Comparison of ENCODE assay signal across 10 cellular contexts in the genomic region with DNA sequence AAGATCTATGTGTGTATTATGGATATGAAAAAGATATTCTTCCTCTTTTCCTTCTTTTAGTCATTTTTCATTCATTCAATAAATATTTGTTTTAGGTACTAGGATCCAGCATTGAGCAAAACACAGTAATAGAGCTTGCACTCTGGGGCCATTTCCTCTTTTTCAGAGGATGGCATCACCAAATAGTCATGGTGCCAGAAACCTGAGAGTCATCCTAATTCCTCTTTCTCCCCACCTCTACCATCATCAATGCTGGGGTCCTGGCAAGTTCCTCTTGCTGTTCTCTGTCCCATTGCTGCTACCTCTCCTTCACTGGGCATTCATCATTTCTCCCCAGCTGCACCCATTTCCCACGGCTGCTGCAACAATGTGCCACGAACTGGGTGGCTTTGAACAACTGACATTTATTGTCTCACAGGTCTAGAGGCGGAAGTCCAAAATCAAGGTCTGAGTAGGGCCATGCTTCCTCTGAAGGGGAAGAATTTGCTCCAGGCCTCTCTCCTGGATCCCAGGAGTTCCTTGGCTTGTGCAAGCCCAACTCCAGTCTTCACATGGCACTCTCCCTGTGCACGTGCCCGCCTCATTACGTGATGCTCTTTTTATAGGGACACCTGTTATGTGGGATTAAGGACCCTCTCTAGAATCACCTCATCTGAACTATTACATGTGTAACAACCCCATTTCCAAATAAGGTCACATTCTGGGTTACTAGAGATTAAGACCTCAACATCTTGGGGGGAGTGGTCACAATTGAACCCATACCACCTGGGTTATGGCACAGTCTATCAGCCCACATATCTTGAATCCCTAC. TPM values are rescaled to one million over a fixed set of nuclear protein-coding genes. Genes with fewer than 3 reads are reported as not detected.
DNase-seq lines count a peak whose midpoint lies in the region; ATAC-seq and TF ChIP-seq lines count a peak whose summit lies in the region.
"Had no signal": no experiment of that assay in that cellular context is flagged by ENCODE, and none has a peak within 500 bp of the region (broad histone marks: within the 10 kb centered on the region; RNA-seq: fewer than 3 reads in every experiment).

No MANE protein-coding gene starts in this region.

- no peaks in the 10 kb centered on the region for H3K27me3 ChIP-seq in GM23248 (replicated peaks; ENCODE audit: insufficient read depth)
- no peaks in the 10 kb centered on the region for H3K27me3 ChIP-seq in lung (ENCODE audit: control insufficient read depth, insufficient read depth)

- DNase-seq in CD14-positive monocyte (ENCODE audit: low spot score) (peak; percentile 87), GM23248 (no peak), NOMO-1 treated with DMSO at 0.1 percent for 48 hours (lab: John Stamatoyannopoulos, UW; ENCODE audit: unreplicated experiment) (peak; percentile 95), lung (ENCODE audit: low spot score) (no peak), T-helper 2 cell (no peak), DMS53 (lab: John Stamatoyannopoulos, UW) (no peak)
- no peak for DNase-seq in stimulated activated CD8-positive, alpha-beta memory T cell treated with anti-CD3 and anti-CD28 coated beads, Interleukin-4, amount 100 ng/mL, for 48 hours
- DNase-seq: activated CD4-positive, alpha-beta T cell treated with anti-CD3 and anti-CD28 coated beads for 4 hours; NCI-H2107 had no signal

- H3K36me3 ChIP-seq in GM23248 (ENCODE audit: low read depth) (no peaks in the 10 kb centered on the region), lung (ENCODE audit: control insufficient read depth in 2 of 2, insufficient read depth in 2 of 2, low read length in 2 of 2) (no peaks in the 10 kb centered on the region)

- WGBS in GM23248 (ENCODE audit: low coverage in 1 of 2, low lambda C conversion rate in 2 of 2, missing lambda C conversion rate in 2 of 2), 2 experiments: 92 to 95% methylated on average over 6 of the region's 6 CpGs
- 83 to 86% methylated on average over 6 of the region's 6 CpGs for WGBS in lung, 2 donors

- H3K9ac ChIP-seq in GM23248: no peak overlapping the region

- H3F3A ChIP-seq in GM23248 (ENCODE audit: insufficient read depth): peaks cover 4% of the 10 kb centered on the region; the same call in 1 of the 2 replicates

- H3K9me3 Mint-ChIP-seq in CD14-positive monocyte: peaks cover 0 to 15% (median 8%) of the 10 kb centered on the region in 7 donors

- peak overlapping the region; percentile 65; the same call in 1 of the 2 replicates for H2AFZ ChIP-seq in GM23248

- H4K20me1 ChIP-seq in GM23248 (ENCODE audit: insufficient read depth): no peaks in the 10 kb centered on the region

- peak overlapping the region; percentile 31 to 73 for H3K4me3 Mint-ChIP-seq in CD14-positive monocyte

- H3K79me2 ChIP-seq in GM23248 (ENCODE audit: insufficient read depth): no peaks in the 10 kb centered on the region

- peak; percentile 50 for ATAC-seq in lung (ENCODE audit: insufficient read depth, low FRiP score)
- no peak for ATAC-seq in activated CD4-positive, CD25-positive, alpha-beta regulatory T cell treated with anti-CD3 and anti-CD28 coated beads, Interleukin-2, amount 50 U/mL, for 24 hours

- in situ Hi-C loops in GM23248 (cut with MboI): no loop called here

- peaks cover 68% of the 10 kb centered on the region for H3K4me1 Mint-ChIP-seq in CD14-positive monocyte

- H3K27ac Mint-ChIP-seq in CD14-positive monocyte: peak overlapping the region; percentile 98 to 100 (median 99)

- H3K4me2 ChIP-seq in GM23248 (ENCODE audit: unreplicated experiment): no peak overlapping the region

- no peak for TF ChIP-seq CTCF in CD14-positive monocyte (IDR thresholded peaks at IDR 0.05)
- no peak for TF ChIP-seq CTCF in lung (IDR thresholded peaks at IDR 0.05; ENCODE audit: control extremely low read depth, extremely low read depth)

- H3K4me3 ChIP-seq in GM23248 (no peak overlapping the region), lung (no peak overlapping the region)

- peaks cover 3 to 10% of the 10 kb centered on the region in 2 donors for H3K36me3 Mint-ChIP-seq in CD14-positive monocyte

- intact Hi-C loops in CD14-positive monocyte (cut with micrococcal nuclease): no loop called here

- no peaks in the 10 kb centered on the region for H3K9me2 ChIP-seq in GM23248 (ENCODE audit: insufficient read depth)

- H3K9me3 ChIP-seq in GM23248 (ENCODE audit: low read depth): no peaks in the 10 kb centered on the region
- peaks cover 0 to 2% of the 10 kb centered on the region in 2 donors for H3K9me3 ChIP-seq in lung (ENCODE audit: control insufficient read depth in 2 of 2, insufficient read depth in 1 of 2, low read length in 1 of 2)

- H3K27me3 Mint-ChIP-seq in CD14-positive monocyte (ENCODE audit: low read depth in 3 of 3): peaks cover 0 to 9% (median 1%) of the 10 kb centered on the region in 3 donors

- H3K4me1 ChIP-seq in GM23248 (ENCODE audit: insufficient read depth): peaks cover 15% of the 10 kb centered on the region
- H3K4me1 ChIP-seq in lung (ENCODE audit: control insufficient read depth in 2 of 2, insufficient read depth in 2 of 2, low read length in 2 of 2): peaks cover 1 to 10% of the 10 kb centered on the region in 2 donors

- H3K27ac ChIP-seq in GM23248: no peak overlapping the region
- H3K27ac ChIP-seq in lung (ENCODE audit: low read depth in 1 of 2, low read length in 1 of 2): peak overlapping the region; percentile 52 to 68

RNA-seq across cellular contexts. Expression of gene IGF2R, which starts 9.5 kb away (rescaled TPM):
- polyA plus RNA-seq in CD14-positive monocyte (1 to 10 TPM; 6.9 to 8.2 TPM), GM23248 (2016; fragmentation: Nextera tagmentation; extraction: Ambion mirVana) (8.1 and 8.8 TPM in 2 replicates), lung (10 to 100 TPM; 30.0 to 67.3 TPM)
- 30.9 TPM in 2 replicates for total RNA-seq in GM23248 (2014; rRNA removed; shearing (Covaris generic))
- 100 to 1,000 TPM; 118 to 125 TPM for total RNA-seq in lung

Comparison
In these comparisons a context has a peak if more than half of its experiments do, and no peak if none do; other contexts are left out.
1. DNase-seq: peak in CD14-positive monocyte (single experiment) and NOMO-1 treated with DMSO at 0.1 percent for 48 hours (single experiment); none in GM23248 (single experiment), lung (single experiment), stimulated activated CD8-positive, alpha-beta memory T cell treated with anti-CD3 and anti-CD28 coated beads, Interleukin-4, amount 100 ng/mL, for 48 hours (single experiment), T-helper 2 cell (0 of 5) and DMS53 (single experiment).